Comparison of ENCODE assay signal across 20 cellular contexts in genomic region chr17:32701860-32702259, GRCh38.
"Had no signal": no experiment of that assay in that cellular context is flagged by ENCODE, and none has a peak within 500 bp of the region (broad histone marks: within the 10 kb centered on the region; RNA-seq: fewer than 3 reads in every experiment).

No MANE protein-coding gene starts in this region.

- H3K36me3 ChIP-seq: esophagus muscularis mucosa, left lung, neural progenitor cell, suprapubic skin, upper lobe of right lung had no signal

- DNase-seq: dermis blood vessel endothelial cell; effector memory CD4-positive, alpha-beta T cell; foreskin melanocyte; left cardiac atrium; left lung; mesenchymal stem cell; mucosa of descending colon; naive B cell; stimulated activated CD4-positive, alpha-beta T cell treated with anti-CD3 and anti-CD28 coated beads, Interleukin-2, amount 100 ng/mL, for 24 hours; stimulated activated naive B cell treated with anti-CD40 and anti-IgM and Interleukin-4, amounts not matched to agents 10 μg/mL and 1 μg/mL and 100 μg/mL, for 72 hours; transverse colon; upper lobe of right lung had no signal

- H3K4me3 ChIP-seq: coronary artery, esophagus muscularis mucosa, left lung, mucosa of descending colon, neural progenitor cell, suprapubic skin, transverse colon, upper lobe of right lung, vagina had no signal

- H3K79me2 ChIP-seq: parathyroid adenoma had no signal

- H3K9me3 ChIP-seq: esophagus muscularis mucosa, left lung, mucosa of descending colon, suprapubic skin, transverse colon, upper lobe of right lung, vagina had no signal

- H3K4me1 ChIP-seq: esophagus muscularis mucosa, left lung, neural progenitor cell, parathyroid adenoma, suprapubic skin, transverse colon, upper lobe of right lung, vagina had no signal

- ATAC-seq: left cardiac atrium; left lung; mucosa of descending colon; natural killer cell treated with Interleukin-12 subunit alpha and Interleukin-12 subunit beta and Interleukin-15 and Interleukin-18, amount 100 ng/mL, for 72 hours; sciatic nerve; stimulated activated naive B cell treated with anti-CD40 and anti-IgM and Interleukin-4, amounts not matched to agents 10 μg/mL and 1 μg/mL and 100 μg/mL, for 72 hours; upper lobe of right lung had no signal

- H2AFZ ChIP-seq: neural progenitor cell, parathyroid adenoma had no signal

- H3K27ac ChIP-seq: coronary artery, esophagus muscularis mucosa, left lung, neural progenitor cell, parathyroid adenoma, suprapubic skin, transverse colon, upper lobe of right lung, vagina had no signal

- H3K4me2 ChIP-seq: neural progenitor cell had no signal

- H3K27me3 ChIP-seq: esophagus muscularis mucosa, left lung, neural progenitor cell, suprapubic skin, transverse colon, upper lobe of right lung, vagina had no signal
